8 cellular contexts compared by ENCODE assay signal in genomic region chr2:60882971-60883753, GRCh38. TPM values are rescaled to one million over a fixed set of nuclear protein-coding genes. Genes with fewer than 3 reads are reported as not detected.
DNase-seq lines count a peak whose midpoint lies in the region; FAIRE-seq and TF ChIP-seq lines count a peak whose summit lies in the region.

No MANE protein-coding gene starts in this region.

- peaks cover 46% of the 10 kb centered on the region for H3K4me1 Mint-ChIP-seq in HFFc6 (ENCODE audit: low read depth)

- H3K27ac ChIP-seq in mesodermal cell (ENCODE audit: low read depth, low read length, severe bottlenecking), result no peak overlapping the region
- peak overlapping the region; percentile 72 for H3K27ac ChIP-seq in urinary bladder (ENCODE audit: low read depth)

- no peaks in the 10 kb centered on the region for H3K4me1 ChIP-seq in mesodermal cell (ENCODE audit: control insufficient read depth, insufficient read depth, low read length, poor library complexity, severe bottlenecking)
- no peaks in the 10 kb centered on the region for H3K4me1 ChIP-seq in urinary bladder (ENCODE audit: insufficient read depth)

- H3K9me3 Mint-ChIP-seq in HFFc6, result no peaks in the 10 kb centered on the region

- H3K36me3 Mint-ChIP-seq in HFFc6 (ENCODE audit: low read depth), result no peaks in the 10 kb centered on the region

- peak overlapping the region; percentile 98 for H3K27ac Mint-ChIP-seq in HFFc6

- FAIRE-seq in RCC 7860 (lab: Jason Lieb, UNC), result no peak

- H3K4me3 ChIP-seq in mesodermal cell (ENCODE audit: extremely low read depth, insufficient read depth, low read length, poor library complexity, severe bottlenecking), result peak overlapping the region; percentile 79
- peak overlapping the region; percentile 75 for H3K4me3 ChIP-seq in urinary bladder (ENCODE audit: low read depth, low read length)

- TF ChIP-seq CTCF in HFFc6 (IDR thresholded peaks at IDR 0.05), result no peak

- no peaks in the 10 kb centered on the region for H3K9me3 ChIP-seq in mesodermal cell (ENCODE audit: control insufficient read depth, low read length)

- H3K4me3 Mint-ChIP-seq in HFFc6, result peak overlapping the region; percentile 97

- DNase-seq in activated CD4-positive, alpha-beta T cell treated with anti-CD3 and anti-CD28 coated beads for 48 hours, result peak; percentile 26
- no peak for DNase-seq in activated CD4-positive, alpha-beta T cell treated with anti-CD3 and anti-CD28 coated beads, Interleukin-2, amount 50 U/mL, for 4 hours
- DNase-seq in HFFc6 (no peak), RCC 7860 (ENCODE audit: low spot score) (peak; percentile 3), NCI-H1417 treated with DMSO at 0.1 percent for 48 hours (lab: John Stamatoyannopoulos, UW) (no peak)
- peak; percentile 39 for DNase-seq in central memory CD4-positive, alpha-beta T cell

- 18 to 37% methylated on average over 3 to 6 of the region's 8 CpGs for WGBS in mesodermal cell (ENCODE audit: insufficient coverage in 2 of 2), 2 experiments
- WGBS in urinary bladder, result 18% methylated on average over 8 of the region's 8 CpGs

- H3K36me3 ChIP-seq in mesodermal cell (ENCODE audit: control insufficient read depth, insufficient read depth, low read length) (no peaks in the 10 kb centered on the region), urinary bladder (ENCODE audit: insufficient read depth) (no peaks in the 10 kb centered on the region)

- H3K27me3 Mint-ChIP-seq in HFFc6 (ENCODE audit: insufficient read depth), result no peaks in the 10 kb centered on the region; the same call in 1 of the 2 replicates

RNA-seq across cellular contexts. Expression of gene REL, which starts 1.8 kb away (rescaled TPM):
- 1 to 10 TPM; 2.5 to 3.9 (median 3.3) TPM for total RNA-seq in HFFc6 (2021; fragmentation: NEBNext Ultra II Directional; extraction: Animal tissue kit (Norgen Biotek cat#: 25700))
- 4.9 TPM for polyA plus RNA-seq in mesodermal cell (2013, experiment 1 of 2)
- 4.6 TPM for polyA plus RNA-seq in mesodermal cell (2013, experiment 2 of 2)
- 25.1 TPM for total RNA-seq in urinary bladder
- 4.0 TPM for polyA plus RNA-seq in urinary bladder

Comparison
In these comparisons a context has a peak if more than half of its experiments do, and no peak if none do; other contexts are left out.
1. DNase-seq: peak in activated CD4-positive, alpha-beta T cell treated with anti-CD3 and anti-CD28 coated beads for 48 hours (single experiment), RCC 7860 (single experiment) and central memory CD4-positive, alpha-beta T cell (single experiment); none in activated CD4-positive, alpha-beta T cell treated with anti-CD3 and anti-CD28 coated beads, Interleukin-2, amount 50 U/mL, for 4 hours (0 of 2), HFFc6 (single experiment) and NCI-H1417 treated with DMSO at 0.1 percent for 48 hours (single experiment).